Comparison of ENCODE assay signal across 10 cellular contexts in genomic region chr5:135031813-135032612, GRCh38. TPM values are rescaled to one million over a fixed set of nuclear protein-coding genes. Genes with fewer than 3 reads are reported as not detected.
DNase-seq lines count a peak whose midpoint lies in the region; ATAC-seq and TF ChIP-seq lines count a peak whose summit lies in the region.
"Had no signal": no experiment of that assay in that cellular context is flagged by ENCODE, and none has a peak within 500 bp of the region (broad histone marks: within the 10 kb centered on the region; RNA-seq: fewer than 3 reads in every experiment).

No MANE protein-coding gene starts in this region.

- peaks cover 24% of the 10 kb centered on the region for H3K4me1 ChIP-seq in CD4-positive, alpha-beta memory T cell (ENCODE audit: insufficient read depth, low read length)
- peaks cover 0 to 51% of the 10 kb centered on the region in 2 donors for H3K4me1 ChIP-seq in muscle layer of duodenum (ENCODE audit: control insufficient read depth in 1 of 2, insufficient read depth in 2 of 2, low read length in 2 of 2)

- no peak overlapping the region for H3K4me3 ChIP-seq in CD4-positive, alpha-beta memory T cell (ENCODE audit: low read length in 2 of 2)
- H3K4me3 ChIP-seq in muscle layer of duodenum (ENCODE audit: low read depth in 1 of 2, low read length in 2 of 2) = peak overlapping the region; percentile 56 to 66

- H3K4me1 Mint-ChIP-seq in CD4-positive, alpha-beta memory T cell = peaks cover 22 to 52% (median 36%) of the 10 kb centered on the region in 4 donors
- H3K4me1 Mint-ChIP-seq in IgD-negative memory B cell = peaks cover 13 to 29% (median 23%) of the 10 kb centered on the region in 3 donors
- peaks cover 32% of the 10 kb centered on the region for H3K4me1 Mint-ChIP-seq in brain

- no peak for TF ChIP-seq CTCF in brain (conservative IDR thresholded peaks at IDR 0.05)

- no peaks in the 10 kb centered on the region for H3K9me3 ChIP-seq in CD4-positive, alpha-beta memory T cell (ENCODE audit: control insufficient read depth in 1 of 2, low read length in 2 of 2)
- H3K9me3 ChIP-seq in muscle layer of duodenum (ENCODE audit: control insufficient read depth in 1 of 2, low read length in 2 of 2) = no peaks in the 10 kb centered on the region

- POLR2A ChIA-PET in CD4-positive, alpha-beta memory T cell (lab: Charles Lee; ENCODE audit: partially characterized antibody) = no interaction called here

- H3K27ac ChIP-seq in CD4-positive, alpha-beta memory T cell (ENCODE audit: low read depth, low read length) = no peak overlapping the region
- H3K27ac ChIP-seq in muscle layer of duodenum (ENCODE audit: low read length) = peak overlapping the region; percentile 50

- H3K36me3 Mint-ChIP-seq in CD4-positive, alpha-beta memory T cell = peaks cover 0 to 3% of the 10 kb centered on the region in 2 donors
- no peaks in the 10 kb centered on the region for H3K36me3 Mint-ChIP-seq in IgD-negative memory B cell
- H3K36me3 Mint-ChIP-seq in brain = no peaks in the 10 kb centered on the region

- ATAC-seq in HG02840 (IDR thresholded peaks at IDR 0.05; ENCODE audit: low FRiP score, unreplicated experiment) (no peak), HG02571 (IDR thresholded peaks at IDR 0.05; ENCODE audit: unreplicated experiment) (no peak)

- peaks cover 57 to 59% of the 10 kb centered on the region in 2 donors for H3K27me3 Mint-ChIP-seq in CD4-positive, alpha-beta memory T cell
- H3K27me3 Mint-ChIP-seq in IgD-negative memory B cell (peaks cover 58% of the 10 kb centered on the region), brain (peaks cover 94% of the 10 kb centered on the region)

- H3K4me3 Mint-ChIP-seq in CD4-positive, alpha-beta memory T cell = peak overlapping the region; percentile 21 to 76 (median 46)
- H3K4me3 Mint-ChIP-seq in IgD-negative memory B cell (peak overlapping the region; percentile 35 to 79 (median 60)), brain (peak overlapping the region; percentile 9 to 89 (median 70))

- intact Hi-C loops in CD4-positive, alpha-beta memory T cell (cut with micrococcal nuclease) = no loop called here

- DNase-seq in CD4-positive, alpha-beta memory T cell = no peak
- DNase-seq in stimulated activated CD4-positive, alpha-beta T cell treated with anti-CD3 and anti-CD28 coated beads, Interleukin-2, amount 100 ng/mL, for 48 hours = no peak
- no peak for DNase-seq in NCI-H1092 treated with DMSO at 0.1 percent for 48 hours (lab: John Stamatoyannopoulos, UW)
- DNase-seq: GOT3, substantia nigra had no signal

- peaks cover 33% of the 10 kb centered on the region for H3K27me3 ChIP-seq in CD4-positive, alpha-beta memory T cell (ENCODE audit: insufficient read depth, low read length)
- peaks cover 65% of the 10 kb centered on the region for H3K27me3 ChIP-seq in muscle layer of duodenum (ENCODE audit: low read depth, low read length)

- no peak overlapping the region for H3K27ac Mint-ChIP-seq in CD4-positive, alpha-beta memory T cell
- peak overlapping the region; percentile 60 to 97 (median 72) for H3K27ac Mint-ChIP-seq in IgD-negative memory B cell
- H3K27ac Mint-ChIP-seq in brain = peak overlapping the region in 3 of 5 experiments; percentile 66 to 93 (median 76)

- H3K9me3 Mint-ChIP-seq in CD4-positive, alpha-beta memory T cell = peaks cover 0 to 9% (median 2%) of the 10 kb centered on the region in 8 donors
- peaks cover 4 to 8% (median 4%) of the 10 kb centered on the region in 3 donors for H3K9me3 Mint-ChIP-seq in IgD-negative memory B cell
- H3K9me3 Mint-ChIP-seq in brain = peaks cover 0 to 9% (median 0%) of the 10 kb centered on the region in 5 experiments

- CTCF ChIA-PET in CD4-positive, alpha-beta memory T cell (lab: Charles Lee; ENCODE audit: partially characterized antibody) = no interaction called here

- no peaks in the 10 kb centered on the region for H3K36me3 ChIP-seq in CD4-positive, alpha-beta memory T cell (ENCODE audit: insufficient read depth, low read length)
- H3K36me3 ChIP-seq in muscle layer of duodenum (ENCODE audit: control insufficient read depth in 1 of 2, insufficient read depth in 2 of 2, low read length in 2 of 2) = no peaks in the 10 kb centered on the region

RNA-seq across cellular contexts. Expression of gene PITX1, which starts 2.0 kb away (rescaled TPM):
- total RNA-seq in CD4-positive, alpha-beta memory T cell = not detected
- not detected for polyA plus RNA-seq in CD4-positive, alpha-beta memory T cell
- polyA plus RNA-seq in IgD-negative memory B cell (0.38 TPM), brain (ENCODE audit: insufficient read depth, low read depth, low replicate concordance) (5.9 TPM)

Comparison
In these comparisons a context has a peak if more than half of its experiments do, and no peak if none do; other contexts are left out.
1. H3K4me3 ChIP-seq: peak in muscle layer of duodenum (2 of 2); none in CD4-positive, alpha-beta memory T cell (0 of 2).
2. H3K27ac Mint-ChIP-seq: peak in IgD-negative memory B cell (3 of 3) and brain (3 of 5); none in CD4-positive, alpha-beta memory T cell (0 of 7).
3. Peak in every context shown above with its lines, with median percentiles within 50 percentile points of each other: H3K4me3 Mint-ChIP-seq.